ENCODE assay signal across 21 cellular contexts in the genomic region with DNA sequence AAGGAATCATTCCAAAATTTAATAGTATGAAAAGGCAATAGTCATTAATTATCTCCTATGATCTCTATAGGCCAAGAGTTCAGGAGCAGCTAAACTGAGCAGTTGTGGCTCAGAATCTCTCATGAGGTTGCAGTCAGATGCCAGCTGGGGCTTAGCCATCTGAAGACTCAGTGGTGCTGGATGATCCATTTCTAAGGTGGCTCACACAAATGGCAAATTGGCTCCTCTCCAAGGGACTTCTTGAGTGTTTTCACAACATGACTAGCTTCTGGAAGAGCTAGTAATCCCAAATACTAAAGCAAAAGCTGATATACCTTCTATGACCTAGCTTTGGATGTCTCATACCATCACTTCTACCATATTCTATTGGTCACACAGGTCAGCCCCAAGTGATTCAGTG.
"Had no signal": no experiment of that assay in that cellular context is flagged by ENCODE, and none has a peak within 500 bp of the region (broad histone marks: within the 10 kb centered on the region; RNA-seq: fewer than 3 reads in every experiment).

No MANE protein-coding gene starts in this region.

- H3K4me3 Mint-ChIP-seq: naive thymus-derived CD4-positive, alpha-beta T cell had no signal

- H2AFZ ChIP-seq: hepatocyte had no signal

- H3K27me3 ChIP-seq: hepatocyte, neutrophil, right lobe of liver, spleen, stomach, transverse colon had no signal

- DNase-seq: effector memory CD4-positive, alpha-beta T cell; foreskin melanocyte; head of caudate nucleus; left colon; left ventricle myocardium superior; naive thymus-derived CD4-positive, alpha-beta T cell; psoas muscle; retina; right lobe of liver; spleen; stimulated activated CD4-positive, alpha-beta T cell treated with anti-CD3 and anti-CD28 coated beads, Interleukin-15, amount 100 ng/mL, for 24 hours; stimulated activated CD4-positive, alpha-beta T cell treated with anti-CD3 and anti-CD28 coated beads, Interleukin-1b, Interleukin-23, amount 100 ng/mL, for 48 hours; stimulated activated CD4-positive, alpha-beta T cell treated with anti-CD3 and anti-CD28 coated beads, Interleukin-4, amount 100 ng/mL, for 24 hours; stimulated activated naive CD4-positive, alpha-beta T cell; stomach; substantia nigra; transverse colon had no signal

- H3K4me1 Mint-ChIP-seq: naive thymus-derived CD4-positive, alpha-beta T cell had no signal

- H3K36me3 ChIP-seq: neutrophil, right lobe of liver, spleen, stomach, thoracic aorta, transverse colon had no signal

- H3K36me3 Mint-ChIP-seq: naive thymus-derived CD4-positive, alpha-beta T cell had no signal

- H3K27ac Mint-ChIP-seq: naive thymus-derived CD4-positive, alpha-beta T cell had no signal

- H3K27ac ChIP-seq: hepatocyte, neutrophil, psoas muscle, right lobe of liver, spleen, stomach, thoracic aorta, transverse colon had no signal

- H3K9me3 ChIP-seq: neutrophil, psoas muscle, right lobe of liver, thoracic aorta, transverse colon had no signal

- FAIRE-seq: endometrium had no signal

- H3K4me1 ChIP-seq: psoas muscle, right lobe of liver, spleen, stomach, transverse colon had no signal

- H3K4me3 ChIP-seq: hepatocyte, psoas muscle, right lobe of liver, spleen, stomach, thoracic aorta, transverse colon had no signal

- H3K79me2 ChIP-seq: hepatocyte had no signal

- H3K4me2 ChIP-seq: hepatocyte had no signal
